31 cellular contexts compared by ENCODE assay signal in the genomic region with DNA sequence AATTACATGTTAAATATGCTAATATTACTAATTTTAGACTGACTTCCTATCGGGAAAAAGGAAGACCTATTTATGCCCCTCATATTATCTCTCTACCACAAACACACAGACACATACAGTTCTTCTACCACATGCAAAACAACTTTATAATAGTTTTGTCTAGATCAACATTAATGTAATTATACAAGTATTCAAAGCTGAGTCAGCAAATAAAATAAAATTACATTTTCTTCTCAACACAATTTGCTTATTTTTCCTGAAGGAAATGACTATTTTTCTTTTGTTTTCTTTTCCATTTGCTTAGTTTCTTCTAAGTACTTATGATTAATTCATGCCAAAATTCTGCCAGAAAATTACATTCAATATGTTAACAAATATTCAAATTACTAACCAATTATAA.
"Had no signal": no experiment of that assay in that cellular context is flagged by ENCODE, and none has a peak within 500 bp of the region (broad histone marks: within the 10 kb centered on the region; RNA-seq: fewer than 3 reads in every experiment).

No MANE protein-coding gene starts in this region.

- FAIRE-seq: astrocyte had no signal

- ATAC-seq: activated CD8-positive, alpha-beta T cell treated with anti-CD3 and anti-CD28 coated beads for 36 hours; activated naive CD4-positive, alpha-beta T cell treated with anti-CD3 and anti-CD28 coated beads, Interleukin-2, amount 50 U/mL, for 72 hours; activated T-cell treated with anti-CD3 and anti-CD28 coated beads, Interleukin-2, amount 50 U/mL, for 4 hours; activated T-cell treated with anti-CD3 and anti-CD28 coated beads, Interleukin-2, amount 50 U/mL, for 72 hours; activated T-helper 17 cell treated with anti-CD3 and anti-CD28 coated beads, Interleukin-2, amount 50 U/mL, for 72 hours; body of pancreas; T-helper 17 cell had no signal

- H3K36me3 ChIP-seq: adrenal gland, brain microvascular endothelial cell, breast epithelium had no signal

- H3K9me3 ChIP-seq: adrenal gland, body of pancreas had no signal

- H3K4me1 ChIP-seq: adrenal gland, body of pancreas, breast epithelium had no signal

- H3K27me3 ChIP-seq: adrenal gland, body of pancreas, brain microvascular endothelial cell, breast epithelium had no signal

- H3K4me3 ChIP-seq: adrenal gland, body of pancreas, breast epithelium had no signal

- DNase-seq: activated B cell treated with CpG ODN at 0.5 μM for 24 hours; activated CD4-positive, alpha-beta memory T cell treated with anti-CD3 and anti-CD28 coated beads for 36 hours; activated CD4-positive, alpha-beta T cell treated with anti-CD3 and anti-CD28 coated beads for 4 hours; activated CD4-positive, alpha-beta T cell treated with anti-CD3 and anti-CD28 coated beads, Interleukin-2, amount 10 ng/mL, durations not matched to agents 24 days and 14 days; activated CD4-positive, alpha-beta T cell treated with anti-CD3 and anti-CD28 coated beads, Interleukin-2, amount 50 U/mL, for 1 hour; activated CD4-positive, alpha-beta T cell treated with anti-CD3 and anti-CD28 coated beads, Interleukin-2, amount 50 U/mL, for 4 hours; activated CD4-positive, CD25-positive, alpha-beta regulatory T cell treated with anti-CD3 and anti-CD28 coated beads, Interleukin-2, amount 50 U/mL, for 72 hours; activated CD8-positive, alpha-beta memory T cell treated with anti-CD3 and anti-CD28 coated beads, Interleukin-2, amount 50 U/mL, for 4 hours; activated CD8-positive, alpha-beta T cell treated with anti-CD3 and anti-CD28 coated beads for 36 hours; activated effector memory CD4-positive, alpha-beta T cell treated with anti-CD3 and anti-CD28 coated beads, Interleukin-2, amount 50 U/mL, for 16 hours; activated gamma-delta T cell treated with Interleukin-2 at 50 U/mL for 16 hours; activated naive CD4-positive, alpha-beta T cell; activated naive CD4-positive, alpha-beta T cell treated with anti-CD3 and anti-CD28 coated beads for 36 hours; activated naive CD4-positive, alpha-beta T cell treated with anti-CD3 and anti-CD28 coated beads, Interleukin-2, amount 50 U/mL, for 16 hours; activated naive CD8-positive, alpha-beta T cell treated with anti-CD3 and anti-CD28 coated beads for 36 hours; activated T-cell treated with anti-CD3 and anti-CD28 coated beads for 4 hours; activated T-cell treated with anti-CD3 and anti-CD28 coated beads, Interleukin-2, amount 50 U/mL, for 1 hour; activated T-cell treated with anti-CD3 and anti-CD28 coated beads, Interleukin-2, amount 50 U/mL, for 4 hours; activated T-cell treated with anti-CD3 and anti-CD28 coated beads, Interleukin-2, amount 50 U/mL, for 72 hours; adrenal gland; amniotic stem cell; aorta; body of pancreas; brain microvascular endothelial cell; central memory CD4-positive, alpha-beta T cell; T-helper 17 cell had no signal

- H3K27ac ChIP-seq: adrenal gland, body of pancreas, brain microvascular endothelial cell, breast epithelium, VCaP had no signal
